8 cellular contexts compared by ENCODE assay signal in the genomic region with DNA sequence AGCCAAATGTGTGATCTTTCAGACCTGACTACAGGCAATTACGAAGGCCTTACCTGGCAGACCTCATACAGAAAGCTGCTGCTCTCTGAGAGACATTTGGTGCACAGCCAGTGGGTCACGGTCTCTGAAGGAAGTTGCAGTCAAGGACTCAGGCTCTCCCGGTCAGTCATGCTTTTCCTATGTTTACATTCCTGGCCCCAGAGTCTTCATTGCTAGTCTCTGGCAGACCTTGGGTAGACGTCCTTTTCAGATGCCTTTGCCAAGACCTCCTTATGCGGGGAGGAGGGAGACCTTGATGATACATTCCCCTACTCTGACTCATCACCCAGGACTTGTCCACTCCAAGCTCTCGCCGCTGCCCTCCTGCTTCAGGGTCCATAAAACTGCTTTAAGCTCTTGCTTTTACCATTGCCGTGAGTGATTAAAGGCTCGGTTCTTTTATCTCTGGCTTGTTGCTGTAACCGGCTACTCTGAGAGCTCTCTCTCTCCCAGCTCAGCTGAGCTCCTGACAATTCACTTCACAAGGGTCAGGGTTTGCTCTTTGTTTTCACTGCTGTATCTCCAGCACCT.
A peak's percentile ranks its signal among the peaks of the same experiment; 100 is the strongest.
DNase-seq lines count a peak whose midpoint lies in the region; ATAC-seq and TF ChIP-seq lines count a peak whose summit lies in the region.

No MANE protein-coding gene starts in this region.

- H3K36me3 ChIP-seq in parathyroid adenoma (ENCODE audit: control insufficient read depth, insufficient read depth, low read length), result no peaks in the 10 kb centered on the region

- peak overlapping the region; percentile 90 for H3K27ac ChIP-seq in parathyroid adenoma

- H3K9ac ChIP-seq in parathyroid adenoma, result no peak overlapping the region

- H3K4me2 ChIP-seq in parathyroid adenoma (ENCODE audit: low read length), result peak overlapping the region; percentile 52

- no peak for TF ChIP-seq CTCF in fibroblast of villous mesenchyme (IDR thresholded peaks at IDR 0.05; ENCODE audit: insufficient read depth, low read depth, low read length)
- TF ChIP-seq CTCF in parathyroid adenoma (IDR thresholded peaks at IDR 0.05), result no peak

- no peaks in the 10 kb centered on the region for H3K79me2 ChIP-seq in parathyroid adenoma

- peaks cover 10% of the 10 kb centered on the region for H3K4me1 ChIP-seq in parathyroid adenoma

- no peaks in the 10 kb centered on the region for H3K9me3 ChIP-seq in parathyroid adenoma (ENCODE audit: control insufficient read depth, low read length)

- DNase-seq in EH (ENCODE audit: low read depth) (peak; percentile 100), RPMI7951 (ENCODE audit: low read depth) (peak; percentile 99), fibroblast of villous mesenchyme (ENCODE audit: low read depth) (peak; percentile 99), posterior vena cava (ENCODE audit: low spot score) (no peak), NCI-H446 (lab: John Stamatoyannopoulos, UW) (no peak), activated gamma-delta T cell treated with Interleukin-2 at 50 U/mL for 16 hours (no peak)

- no peak for ATAC-seq in HG02759 (IDR thresholded peaks at IDR 0.05; ENCODE audit: unreplicated experiment)

- H3K4me3 ChIP-seq in fibroblast of villous mesenchyme (ENCODE audit: low read depth, low read length), result no peak overlapping the region
- peak overlapping the region; percentile 35 for H3K4me3 ChIP-seq in parathyroid adenoma (ENCODE audit: low read depth, low read length)

- no peaks in the 10 kb centered on the region for H3K27me3 ChIP-seq in parathyroid adenoma (ENCODE audit: control insufficient read depth, insufficient read depth, low read length)

- H2AFZ ChIP-seq in parathyroid adenoma, result peak overlapping the region; percentile 92

- intact Hi-C loops in posterior vena cava (cut with DNase I), result no loop called here

Comparison
In these comparisons a context has a peak if more than half of its experiments do, and no peak if none do; other contexts are left out.
1. DNase-seq: peak in EH (single experiment), RPMI7951 (single experiment) and fibroblast of villous mesenchyme (single experiment); none in posterior vena cava (single experiment), NCI-H446 (0 of 2) and activated gamma-delta T cell treated with Interleukin-2 at 50 U/mL for 16 hours (single experiment).